15 cellular contexts compared by ENCODE assay signal in genomic region chr5:16179936-16180788, GRCh38. TPM values are rescaled to one million over a fixed set of nuclear protein-coding genes. Genes with fewer than 3 reads are reported as not detected.
A peak's percentile ranks its signal among the peaks of the same experiment; 100 is the strongest.
DNase-seq lines count a peak whose midpoint lies in the region; ATAC-seq and TF ChIP-seq lines count a peak whose summit lies in the region.
"Had no signal": no experiment of that assay in that cellular context is flagged by ENCODE, and none has a peak within 500 bp of the region (broad histone marks: within the 10 kb centered on the region; RNA-seq: fewer than 3 reads in every experiment).

No MANE protein-coding gene starts in this region.

- H2AFZ ChIP-seq in GM23338: peak overlapping the region; percentile 97
- no peak overlapping the region for H2AFZ ChIP-seq in hepatocyte
- no peak overlapping the region for H2AFZ ChIP-seq in trophoblast cell (ENCODE audit: insufficient read depth, low read length, poor library complexity)

- no peak overlapping the region for H4K12ac ChIP-seq in trophoblast cell (ENCODE audit: low read depth, low read length)

- no peak overlapping the region for H2BK5ac ChIP-seq in trophoblast cell (ENCODE audit: low read depth, low read length, poor library complexity)

- H3K4me3 ChIP-seq in GM23338 (peak overlapping the region; percentile 70), hepatocyte (no peak overlapping the region), trophoblast cell (ENCODE audit: low read depth, low read length) (peak overlapping the region; percentile 57)
- H3K4me3 ChIP-seq in effector memory CD4-positive, alpha-beta T cell (ENCODE audit: insufficient read depth, low read depth, low read length, poor library complexity, severe bottlenecking): no peak overlapping the region
- H3K4me3 ChIP-seq: left lung had no signal

- no peak overlapping the region for H2BK12ac ChIP-seq in trophoblast cell (ENCODE audit: low read length)

- H3K27ac Mint-ChIP-seq in GM23338: no peak overlapping the region
- no peak overlapping the region for H3K27ac Mint-ChIP-seq in stimulated activated effector memory CD8-positive, alpha-beta T cell treated with anti-CD3 and anti-CD28 coated beads, Interleukin-12 subunit alpha, Interleukin-12 subunit beta, amount 100 ng/mL, for 72 hours

- no peak overlapping the region for H3K4ac ChIP-seq in trophoblast cell (ENCODE audit: low read depth, low read length)

- H3K79me2 ChIP-seq in GM23338 (replicated peaks; ENCODE audit: insufficient read depth): no peaks in the 10 kb centered on the region
- no peaks in the 10 kb centered on the region for H3K79me2 ChIP-seq in hepatocyte
- H3K79me2 ChIP-seq in trophoblast cell (ENCODE audit: control insufficient read depth, insufficient read depth, low read length, poor library complexity): no peaks in the 10 kb centered on the region

- peaks cover 8% of the 10 kb centered on the region for H3K4me1 Mint-ChIP-seq in GM23338
- H3K4me1 Mint-ChIP-seq in stimulated activated effector memory CD8-positive, alpha-beta T cell treated with anti-CD3 and anti-CD28 coated beads, Interleukin-12 subunit alpha, Interleukin-12 subunit beta, amount 100 ng/mL, for 72 hours: peaks cover 4% of the 10 kb centered on the region

- H2BK120ac ChIP-seq in trophoblast cell (ENCODE audit: insufficient read depth, low read length, poor library complexity): no peak overlapping the region

- WGBS in hepatocyte (ENCODE audit: low lambda C conversion rate, missing lambda C conversion rate): 3% methylated on average over 48 of the region's 63 CpGs
- WGBS in trophoblast cell (ENCODE audit: extremely low coverage, insufficient coverage, insufficient read length): no CpG with 5 or more reads among the region's 63 CpGs

- peak overlapping the region; percentile 79 for H3K4me3 Mint-ChIP-seq in GM23338
- H3K4me3 Mint-ChIP-seq in stimulated activated effector memory CD8-positive, alpha-beta T cell treated with anti-CD3 and anti-CD28 coated beads, Interleukin-12 subunit alpha, Interleukin-12 subunit beta, amount 100 ng/mL, for 72 hours: no peak overlapping the region

- no peaks in the 10 kb centered on the region for H3K9me3 ChIP-seq in hepatocyte (ENCODE audit: low read depth)
- H3K9me3 ChIP-seq in trophoblast cell (ENCODE audit: insufficient read depth, low read depth, low read length): no peaks in the 10 kb centered on the region
- no peaks in the 10 kb centered on the region for H3K9me3 ChIP-seq in effector memory CD4-positive, alpha-beta T cell (ENCODE audit: control insufficient read depth, low read length)
- H3K9me3 ChIP-seq: left lung had no signal

- ATAC-seq in GM23338: peak; percentile 66
- ATAC-seq in stimulated activated effector memory CD8-positive, alpha-beta T cell treated with anti-CD3 and anti-CD28 coated beads, Interleukin-12 subunit alpha, Interleukin-12 subunit beta, amount 100 ng/mL, for 72 hours: no peak
- no peak for ATAC-seq in HG02642 (IDR thresholded peaks at IDR 0.05; ENCODE audit: poor library complexity, unreplicated experiment)
- ATAC-seq: left lung had no signal

- H3K27ac ChIP-seq in GM23338 (ENCODE audit: low read depth): no peak overlapping the region
- no peak overlapping the region for H3K27ac ChIP-seq in hepatocyte
- no peak overlapping the region for H3K27ac ChIP-seq in trophoblast cell (ENCODE audit: low read depth, low read length)
- H3K27ac ChIP-seq in effector memory CD4-positive, alpha-beta T cell (ENCODE audit: insufficient read depth, low read length, poor library complexity, severe bottlenecking): no peak overlapping the region
- H3K27ac ChIP-seq: left lung had no signal

- H3K36me3 ChIP-seq in GM23338 (ENCODE audit: insufficient read depth) (no peaks in the 10 kb centered on the region), hepatocyte (replicated peaks; ENCODE audit: insufficient read depth, low read depth) (no peaks in the 10 kb centered on the region), trophoblast cell (ENCODE audit: control insufficient read depth in 1 of 2, insufficient read depth in 2 of 2, low read length in 2 of 2) (no peaks in the 10 kb centered on the region)
- H3K36me3 ChIP-seq in effector memory CD4-positive, alpha-beta T cell (ENCODE audit: control insufficient read depth, insufficient read depth, low read length): no peaks in the 10 kb centered on the region
- H3K36me3 ChIP-seq: left lung had no signal

- DNase-seq in GM23338 (ENCODE audit: low spot score) (peak; percentile 61), NCI-H748 treated with DMSO at 0.1 percent for 48 hours (lab: John Stamatoyannopoulos, UW) (peak; percentile 61), hepatocyte (ENCODE audit: low spot score) (peak; percentile 6), trophoblast cell (no peak), SW 1271 (lab: John Stamatoyannopoulos, UW) (no peak)
- no peak for DNase-seq in stimulated activated effector memory CD8-positive, alpha-beta T cell treated with anti-CD3 and anti-CD28 coated beads, Interleukin-12 subunit alpha, Interleukin-12 subunit beta, amount 100 ng/mL, for 72 hours (ENCODE audit: low spot score in 2 of 2)
- DNase-seq in effector memory CD4-positive, alpha-beta T cell: no peak
- DNase-seq: activated CD4-positive, alpha-beta T cell treated with anti-CD3 and anti-CD28 coated beads, Interleukin-2, amount 50 U/mL, for 1 hour; activated gamma-delta T cell treated with Interleukin-2 at 50 U/mL for 16 hours; CD8-positive, alpha-beta memory T cell; NCI-H1694 treated with DMSO at 0.1 percent for 48 hours; stimulated activated CD4-positive, alpha-beta T cell treated with anti-CD3 and anti-CD28 coated beads, Interleukin-4, amount 100 ng/mL, for 1 hour had no signal

- peaks cover 54% of the 10 kb centered on the region for H3K27me3 ChIP-seq in GM23338 (ENCODE audit: insufficient read depth)
- peaks cover 65% of the 10 kb centered on the region for H3K27me3 ChIP-seq in hepatocyte
- peaks cover 18% of the 10 kb centered on the region for H3K27me3 ChIP-seq in trophoblast cell (ENCODE audit: insufficient read depth, low read length)
- H3K27me3 ChIP-seq in effector memory CD4-positive, alpha-beta T cell (replicated peaks; ENCODE audit: control insufficient read depth, insufficient read depth, low read length, poor library complexity, severe bottlenecking): peaks cover 8% of the 10 kb centered on the region

- 0 out of 2 replicates have a peak, but pooled peaks cover 11% of the 10 kb centered on the region for H3K4me1 ChIP-seq in GM23338 (ENCODE audit: insufficient read depth)
- H3K4me1 ChIP-seq in hepatocyte (ENCODE audit: insufficient read depth): no peaks in the 10 kb centered on the region
- peaks cover 4 to 6% of the 10 kb centered on the region in 2 experiments for H3K4me1 ChIP-seq in trophoblast cell (ENCODE audit: control insufficient read depth in 1 of 2, insufficient read depth in 2 of 2, low read length in 2 of 2)
- no peaks in the 10 kb centered on the region for H3K4me1 ChIP-seq in effector memory CD4-positive, alpha-beta T cell (ENCODE audit: control insufficient read depth, insufficient read depth, low read length, poor library complexity, severe bottlenecking)
- H3K4me1 ChIP-seq: left lung had no signal

- no peaks in the 10 kb centered on the region for H3K9me2 ChIP-seq in GM23338 (ENCODE audit: insufficient read depth)
- no peaks in the 10 kb centered on the region for H3K9me2 ChIP-seq in hepatocyte (replicated peaks; ENCODE audit: insufficient read depth)

- H4K8ac ChIP-seq in trophoblast cell (ENCODE audit: low read depth, low read length): no peak overlapping the region

- H3K9me3 Mint-ChIP-seq in GM23338: no peaks in the 10 kb centered on the region; the same call in 2 of the 3 replicates
- H3K9me3 Mint-ChIP-seq in stimulated activated effector memory CD8-positive, alpha-beta T cell treated with anti-CD3 and anti-CD28 coated beads, Interleukin-12 subunit alpha, Interleukin-12 subunit beta, amount 100 ng/mL, for 72 hours: peaks cover 10% of the 10 kb centered on the region

- no peak overlapping the region for H3K14ac ChIP-seq in trophoblast cell (ENCODE audit: low read length)

- H3K27me3 Mint-ChIP-seq in GM23338 (ENCODE audit: insufficient read depth, low read depth, poor library complexity): peaks cover 31% of the 10 kb centered on the region

- H3K9ac ChIP-seq in trophoblast cell (ENCODE audit: low read length): no peak overlapping the region

- H3K79me1 ChIP-seq in trophoblast cell (ENCODE audit: low read length): no peaks in the 10 kb centered on the region

- no peak overlapping the region for H2AK5ac ChIP-seq in trophoblast cell (ENCODE audit: low read length)

- H3K4me2 ChIP-seq in GM23338: peak overlapping the region; percentile 95
- peak overlapping the region; percentile 92 for H3K4me2 ChIP-seq in hepatocyte
- peak overlapping the region; percentile 61 for H3K4me2 ChIP-seq in trophoblast cell (ENCODE audit: low read length)

- no peak overlapping the region for H3K18ac ChIP-seq in trophoblast cell (ENCODE audit: low read length)

- no peak for TF ChIP-seq CTCF in GM23338 (conservative IDR thresholded peaks at IDR 0.05; ENCODE audit: low read depth in 2 of 2)
- TF ChIP-seq CTCF in hepatocyte (IDR thresholded peaks at IDR 0.05; ENCODE audit: poor library complexity): no peak

- peaks cover 3% of the 10 kb centered on the region; the same call in 1 of the 2 replicates for H3F3A ChIP-seq in GM23338 (replicated peaks; ENCODE audit: low read depth)

- H3K36me3 Mint-ChIP-seq in GM23338 (ENCODE audit: low read depth): peaks cover 3% of the 10 kb centered on the region; the same call in 1 of the 3 replicates
- no peaks in the 10 kb centered on the region for H3K36me3 Mint-ChIP-seq in stimulated activated effector memory CD8-positive, alpha-beta T cell treated with anti-CD3 and anti-CD28 coated beads, Interleukin-12 subunit alpha, Interleukin-12 subunit beta, amount 100 ng/mL, for 72 hours

- H4K20me1 ChIP-seq in GM23338 (replicated peaks; ENCODE audit: insufficient read depth): 0 out of 2 replicates have a peak, but pooled peaks cover 5% of the 10 kb centered on the region
- H4K20me1 ChIP-seq in hepatocyte (ENCODE audit: insufficient read depth, poor library complexity, severe bottlenecking): no peaks in the 10 kb centered on the region

- H3K23ac ChIP-seq in trophoblast cell (ENCODE audit: low read length): no peak overlapping the region

- no peak overlapping the region for H4K91ac ChIP-seq in trophoblast cell (ENCODE audit: low read depth, low read length)

RNA-seq across cellular contexts. Expression of gene MARCHF11, which starts 0.6 kb away (rescaled TPM):
- total RNA-seq in GM23338 (2014; rRNA removed; shearing (Covaris generic)): 0.17 and 1.4 TPM in 2 replicates
- polyA plus RNA-seq in GM23338 (2016; fragmentation: Nextera tagmentation; extraction: Ambion mirVana): 0.49 and 1.5 TPM in 2 replicates
- total RNA-seq in hepatocyte: not detected in 2 replicates
- polyA plus RNA-seq in hepatocyte: not detected in 2 replicates
- polyA plus RNA-seq in trophoblast cell (2013): 0.19 and 0.22 TPM in 2 replicates
- total RNA-seq: CD8-positive, alpha-beta memory T cell; left lung; osteoblast had no signal
- polyA plus RNA-seq: CD8-positive, alpha-beta memory T cell had no signal

Comparison
In these comparisons a context has a peak if more than half of its experiments do, and no peak if none do; other contexts are left out.
1. DNase-seq: peak in GM23338 (single experiment), NCI-H748 treated with DMSO at 0.1 percent for 48 hours (single experiment) and hepatocyte (single experiment); none in trophoblast cell (0 of 2), stimulated activated effector memory CD8-positive, alpha-beta T cell treated with anti-CD3 and anti-CD28 coated beads, Interleukin-12 subunit alpha, Interleukin-12 subunit beta, amount 100 ng/mL, for 72 hours (0 of 2), SW 1271 (0 of 2) and effector memory CD4-positive, alpha-beta T cell (0 of 3).
2. H3K4me3 ChIP-seq: peak in GM23338 (single experiment) and trophoblast cell (single experiment); none in hepatocyte (single experiment) and effector memory CD4-positive, alpha-beta T cell (single experiment).
3. Peak in every context shown above with its lines, with median percentiles within 50 percentile points of each other: H3K4me2 ChIP-seq.